Comparison of ENCODE assay signal across 14 cellular contexts in the genomic region with DNA sequence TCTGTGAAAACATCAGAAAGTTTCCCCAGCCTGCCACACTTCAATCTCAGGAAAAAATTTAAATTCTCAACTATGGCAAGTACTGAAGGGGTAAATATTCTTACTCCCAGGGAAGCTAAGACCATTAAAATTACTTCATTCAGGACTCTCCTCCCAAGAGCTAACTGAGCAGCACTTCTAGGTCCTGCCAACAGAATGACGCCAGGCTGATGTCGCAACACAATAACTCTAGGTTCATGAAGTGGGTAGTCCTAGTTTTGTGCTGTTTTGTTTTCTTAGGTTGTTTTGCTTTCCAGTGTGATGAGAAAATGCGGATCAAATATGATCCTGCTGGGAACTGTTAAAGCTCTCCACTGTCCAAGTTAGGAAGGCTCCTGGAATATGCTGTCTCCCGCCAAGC.
A peak's percentile ranks its signal among the peaks of the same experiment; 100 is the strongest.
DNase-seq lines count a peak whose midpoint lies in the region; ATAC-seq and TF ChIP-seq lines count a peak whose summit lies in the region.
"Had no signal": no experiment of that assay in that cellular context is flagged by ENCODE, and none has a peak within 500 bp of the region (broad histone marks: within the 10 kb centered on the region; RNA-seq: fewer than 3 reads in every experiment).

No MANE protein-coding gene starts in this region.

- H3K9me3 ChIP-seq in SK-N-MC (ENCODE audit: low read depth, low read length), result no peaks in the 10 kb centered on the region
- H3K9me3 ChIP-seq: left ventricle myocardium inferior had no signal

- ATAC-seq in HG03108 (IDR thresholded peaks at IDR 0.05; ENCODE audit: unreplicated experiment), result no peak

- H3K27ac ChIP-seq in SK-N-MC, result no peak overlapping the region
- H3K27ac ChIP-seq: left ventricle myocardium inferior had no signal

- no peak overlapping the region for H3K9ac ChIP-seq in SK-N-MC (ENCODE audit: insufficient read length)

- DNase-seq in SIG-M5 treated with dmso at 0.1 percent for 504 hours (lab: John Stamatoyannopoulos, UW; ENCODE audit: unreplicated experiment), result peak; percentile 19
- no peak for DNase-seq in SIG-M5 (lab: John Stamatoyannopoulos, UW)
- DNase-seq in SK-N-MC (ENCODE audit: low read depth, low spot score), result peak; percentile 37
- DNase-seq in fibroblast of the aortic adventitia (ENCODE audit: low read depth), result peak; percentile 49
- DNase-seq in stromal cell of bone marrow (ENCODE audit: low read depth), result peak; percentile 58
- no peak for DNase-seq in NCI-H1417 treated with DMSO at 0.1 percent for 48 hours (lab: John Stamatoyannopoulos, UW)
- DNase-seq in NCI-H526 (lab: John Stamatoyannopoulos, UW), result no peak
- DNase-seq: 8988T; activated naive CD8-positive, alpha-beta T cell treated with anti-CD3 and anti-CD28 coated beads for 36 hours; left ventricle myocardium inferior; NCI-H1436; NCI-H748 treated with DMSO at 0.1 percent for 48 hours; SHP77 had no signal

- no peak for TF ChIP-seq CTCF in fibroblast of the aortic adventitia (IDR thresholded peaks at IDR 0.05; ENCODE audit: insufficient read depth, low read length)

- no peaks in the 10 kb centered on the region for H3K36me3 ChIP-seq in SK-N-MC (ENCODE audit: insufficient read depth, low read length)
- H3K36me3 ChIP-seq: left ventricle myocardium inferior had no signal

- H3K4me3 ChIP-seq in SK-N-MC (no peak overlapping the region), fibroblast of the aortic adventitia (ENCODE audit: low read depth, low read length) (no peak overlapping the region)
- H3K4me3 ChIP-seq: left ventricle myocardium inferior had no signal

Comparison
In these comparisons a context has a peak if more than half of its experiments do, and no peak if none do; other contexts are left out.
1. DNase-seq: peak in SIG-M5 treated with dmso at 0.1 percent for 504 hours (single experiment), SK-N-MC (single experiment), fibroblast of the aortic adventitia (single experiment) and stromal cell of bone marrow (single experiment); none in SIG-M5 (single experiment), NCI-H1417 treated with DMSO at 0.1 percent for 48 hours (single experiment) and NCI-H526 (0 of 2).